ENCODE assay signal across 8 cellular contexts in the genomic region with DNA sequence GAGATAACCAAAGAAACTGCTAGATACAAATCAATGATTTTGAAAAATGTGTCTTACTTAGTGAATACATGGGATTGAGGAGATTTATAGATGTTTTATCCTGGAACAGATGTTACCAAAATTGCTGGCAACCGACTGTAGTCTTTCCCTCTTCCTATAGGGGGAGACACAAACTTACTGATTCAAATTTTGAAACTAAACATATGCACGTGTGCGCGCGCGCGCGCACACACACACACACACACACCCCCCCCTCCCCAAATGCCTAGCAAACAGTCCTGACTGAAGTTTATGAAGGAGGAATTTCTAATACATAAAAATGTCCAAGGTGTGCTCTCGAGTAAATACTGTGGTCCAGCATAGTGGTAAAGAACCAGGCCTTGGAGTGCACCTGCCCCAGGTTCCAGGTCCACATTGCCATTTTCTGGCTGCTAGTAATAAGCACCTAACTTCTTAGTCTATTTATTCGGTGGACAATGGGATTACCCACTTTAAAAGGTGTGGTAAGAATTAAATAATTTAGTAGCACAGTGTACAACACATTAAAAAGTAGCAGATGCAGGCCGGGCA. TPM values are rescaled to one million over a fixed set of nuclear protein-coding genes. Genes with fewer than 3 reads are reported as not detected.
DNase-seq lines count a peak whose midpoint lies in the region; ATAC-seq and TF ChIP-seq lines count a peak whose summit lies in the region.

No MANE protein-coding gene starts in this region.

- H4K5ac ChIP-seq in mesendoderm (ENCODE audit: low read length) = no peak overlapping the region

- H3K9me3 ChIP-seq in SJCRH30 (replicated peaks) = no peaks in the 10 kb centered on the region

- peak; percentile 59 for TF ChIP-seq CTCF in GM06990 (IDR thresholded peaks at IDR 0.05; ENCODE audit: insufficient read depth, low read length, poor library complexity, severe bottlenecking)
- TF ChIP-seq CTCF in cardiac fibroblast (IDR thresholded peaks at IDR 0.05; ENCODE audit: low read depth, low read length) = peak; percentile 69

- DNase-seq in 8988T = peak; percentile 35
- DNase-seq in GM06990 (ENCODE audit: extremely low read depth, insufficient read length) = no peak
- DNase-seq in SJCRH30 = peak; percentile 14 to 51
- peak; percentile 50 to 65 for DNase-seq in cardiac fibroblast (ENCODE audit: low read depth in 2 of 2)
- peak; percentile 6 for DNase-seq in mesendoderm
- DNase-seq in NCI-H226 = no peak
- DNase-seq in GDM1 (lab: John Stamatoyannopoulos, UW) = no peak

- no peak overlapping the region for H3K4ac ChIP-seq in mesendoderm (ENCODE audit: low read depth, low read length)

- no peaks in the 10 kb centered on the region for H3K79me1 ChIP-seq in mesendoderm (ENCODE audit: low read length)

- H3K36me3 ChIP-seq in GM06990 (ENCODE audit: control insufficient read depth, insufficient read depth, low read length) (peaks cover 35% of the 10 kb centered on the region), SJCRH30 (peaks cover 35% of the 10 kb centered on the region), mesendoderm (ENCODE audit: control insufficient read depth, insufficient read depth, low read length) (peaks cover 23% of the 10 kb centered on the region)

- H2BK5ac ChIP-seq in mesendoderm (ENCODE audit: low read length) = no peak overlapping the region

- H3K4me2 ChIP-seq in mesendoderm (ENCODE audit: low read length) = no peak overlapping the region

- H3K56ac ChIP-seq in mesendoderm (ENCODE audit: low read length) = no peak overlapping the region

- H3K27ac ChIP-seq in SJCRH30 (no peak overlapping the region), mesendoderm (ENCODE audit: low read depth, low read length) (no peak overlapping the region)

- H3K23ac ChIP-seq in mesendoderm (ENCODE audit: low read length) = no peak overlapping the region

- no peaks in the 10 kb centered on the region for H3K79me2 ChIP-seq in mesendoderm (ENCODE audit: control insufficient read depth, insufficient read depth, low read length)

- H3K4me1 ChIP-seq in SJCRH30 (no peaks in the 10 kb centered on the region), mesendoderm (ENCODE audit: control insufficient read depth, low read depth, low read length) (no peaks in the 10 kb centered on the region)

- no peak overlapping the region for H2AK5ac ChIP-seq in mesendoderm (ENCODE audit: low read length)

- H3K27me3 ChIP-seq in GM06990 (replicated peaks; ENCODE audit: control insufficient read depth, insufficient read depth, low read length) (no peaks in the 10 kb centered on the region), SJCRH30 (no peaks in the 10 kb centered on the region), mesendoderm (ENCODE audit: insufficient read depth, low read length, poor library complexity) (no peaks in the 10 kb centered on the region)

- H3K4me3 ChIP-seq in GM06990 (replicated peaks; ENCODE audit: low read depth, low read length) (no peak overlapping the region), SJCRH30 (no peak overlapping the region), cardiac fibroblast (replicated peaks in 1 of 2; ENCODE audit: low read depth in 2 of 2, low read length in 2 of 2) (no peak overlapping the region), mesendoderm (ENCODE audit: low read length) (no peak overlapping the region)

- H2BK15ac ChIP-seq in mesendoderm (replicated peaks; ENCODE audit: low read depth) = no peak overlapping the region

- H2BK120ac ChIP-seq in mesendoderm (ENCODE audit: low read depth, low read length) = no peak overlapping the region

- ATAC-seq in HG03095 (IDR thresholded peaks at IDR 0.05; ENCODE audit: unreplicated experiment) = no peak

- no peak overlapping the region for H3K9ac ChIP-seq in mesendoderm (ENCODE audit: low read length)

- H3K18ac ChIP-seq in mesendoderm (ENCODE audit: low read length) = no peak overlapping the region

- H4K8ac ChIP-seq in mesendoderm (ENCODE audit: low read depth, low read length) = no peak overlapping the region

- no CpG with 5 or more reads among the region's 11 CpGs for WGBS in mesendoderm (ENCODE audit: extremely low coverage, insufficient coverage, low lambda C conversion rate)

RNA-seq across cellular contexts. Expression of a gene that starts 18.5 kb away (rescaled TPM):
- total RNA-seq in SJCRH30 (2014; rRNA removed; shearing (Covaris generic)) = 1.4 and 1.6 TPM in 2 replicates
- 2.1 TPM for polyA plus RNA-seq in mesendoderm (2013, experiment 1 of 2)
- polyA plus RNA-seq in mesendoderm (2013, experiment 2 of 2) = 2.5 TPM

RNA-seq across cellular contexts. Expression of a gene that starts 44.3 kb away (rescaled TPM):
- total RNA-seq in SJCRH30 (2014; rRNA removed; shearing (Covaris generic)) = 10.5 and 10.6 TPM in 2 replicates
- 20.3 TPM for polyA plus RNA-seq in mesendoderm (2013, experiment 1 of 2)
- polyA plus RNA-seq in mesendoderm (2013, experiment 2 of 2) = 21.6 TPM

Comparison
In these comparisons a context has a peak if more than half of its experiments do, and no peak if none do; other contexts are left out.
1. DNase-seq: peak in 8988T (single experiment), SJCRH30 (2 of 2), cardiac fibroblast (2 of 2) and mesendoderm (single experiment); none in GM06990 (single experiment), NCI-H226 (single experiment) and GDM1 (single experiment).